20 cellular contexts compared by ENCODE assay signal in genomic region chr20:60482609-60483008, GRCh38.
"Had no signal": no experiment of that assay in that cellular context is flagged by ENCODE, and none has a peak within 500 bp of the region (broad histone marks: within the 10 kb centered on the region; RNA-seq: fewer than 3 reads in every experiment).

No MANE protein-coding gene starts in this region.

- H3K36me3 ChIP-seq: brain microvascular endothelial cell, cardiac muscle cell had no signal

- H3K27ac ChIP-seq: brain microvascular endothelial cell, cardiac muscle cell, KMS-11 had no signal

- H3K27me3 ChIP-seq: brain microvascular endothelial cell, cardiac muscle cell had no signal

- ATAC-seq: activated T-cell treated with anti-CD3 and anti-CD28 coated beads, Interleukin-2, amount 50 U/mL, for 72 hours; PC-3; T-helper 17 cell had no signal

- H3K4me3 ChIP-seq: cardiac muscle cell had no signal

- DNase-seq: activated CD4-positive, alpha-beta memory T cell treated with anti-CD3 and anti-CD28 coated beads for 36 hours; activated CD4-positive, alpha-beta T cell treated with anti-CD3 and anti-CD28 coated beads, Interleukin-2, amount 10 ng/mL, durations not matched to agents 24 days and 14 days; activated CD4-positive, CD25-positive, alpha-beta regulatory T cell treated with anti-CD3 and anti-CD28 coated beads, Interleukin-2, amount 50 U/mL, for 72 hours; activated gamma-delta T cell treated with Interleukin-2 at 50 U/mL for 16 hours; activated naive CD4-positive, alpha-beta T cell treated with anti-CD3 and anti-CD28 coated beads, Interleukin-2, amount 10 ng/mL, durations not matched to agents 7 days and 5 days; activated naive CD8-positive, alpha-beta T cell treated with anti-CD3 and anti-CD28 coated beads for 36 hours; activated T-cell treated with anti-CD3 and anti-CD28 coated beads for 4 hours; activated T-cell treated with anti-CD3 and anti-CD28 coated beads, Interleukin-2, amount 50 U/mL, for 72 hours; brain microvascular endothelial cell; NCI-H1092 treated with DMSO at 0.1 percent for 48 hours; NCI-H1417 treated with DMSO at 0.1 percent for 48 hours; NCI-H1694 treated with DMSO at 0.1 percent for 48 hours; NCI-H2029 treated with DMSO at 0.1 percent for 48 hours; NCI-H510A treated with DMSO at 0.1 percent for 48 hours; PC-3; SHP77 treated with DMSO at 0.1 percent for 48 hours; T-helper 17 cell; T-helper 9 cell had no signal
